In the genomic region with DNA sequence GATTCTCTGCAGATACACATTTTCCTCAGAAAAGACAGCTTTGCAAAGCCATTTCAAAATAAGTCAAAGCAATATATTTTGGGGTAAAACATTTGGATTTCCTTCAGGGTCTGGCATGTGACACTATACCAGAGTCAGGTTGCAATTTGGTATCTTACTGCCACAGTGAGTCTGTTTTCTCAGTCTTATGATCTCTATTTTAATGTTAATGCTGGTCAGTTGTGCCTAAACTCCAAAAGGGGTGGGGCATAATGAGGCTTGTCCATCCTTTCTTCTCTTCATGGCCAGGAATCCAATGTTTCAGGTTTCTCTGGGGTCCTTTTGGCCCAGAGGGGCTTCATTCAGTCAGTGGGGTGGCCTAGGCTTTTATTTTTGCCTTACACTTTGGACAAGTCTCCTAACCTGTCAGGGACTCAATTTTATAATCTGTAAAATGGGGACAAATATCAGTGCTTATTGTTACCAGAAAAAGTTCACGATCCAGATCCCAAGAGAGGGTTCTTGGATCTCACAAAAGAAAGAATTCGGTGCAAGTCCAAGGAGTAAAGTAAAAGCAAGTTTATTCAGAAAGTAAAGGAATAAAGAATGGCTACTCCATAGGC, we compare ENCODE assay signal across 24 cellular contexts.
"Had no signal": no experiment of that assay in that cellular context is flagged by ENCODE, and none has a peak within 500 bp of the region (broad histone marks: within the 10 kb centered on the region; RNA-seq: fewer than 3 reads in every experiment).

No MANE protein-coding gene starts in this region.

- H3K27me3 Mint-ChIP-seq: activated CD4-positive, alpha-beta memory T cell treated with anti-CD3 and anti-CD28 coated beads for 36 hours; activated CD4-positive, alpha-beta T cell treated with anti-CD3 and anti-CD28 coated beads, Interleukin-2, amount 10 ng/mL, durations not matched to agents 7 days and 5 days; activated T-helper 17 cell treated with anti-CD3 and anti-CD28 coated beads, Interleukin-2, amount 50 U/mL, for 72 hours; central memory CD8-positive, alpha-beta T cell; T-helper 17 cell had no signal

- H3K36me3 Mint-ChIP-seq: activated CD4-positive, alpha-beta memory T cell treated with anti-CD3 and anti-CD28 coated beads for 36 hours; activated naive CD8-positive, alpha-beta T cell had no signal

- H3K4me3 Mint-ChIP-seq: activated CD4-positive, alpha-beta memory T cell treated with anti-CD3 and anti-CD28 coated beads for 36 hours; activated CD4-positive, alpha-beta T cell treated with anti-CD3 and anti-CD28 coated beads, Interleukin-2, amount 10 ng/mL, durations not matched to agents 7 days and 5 days; activated naive CD4-positive, alpha-beta T cell treated with anti-CD3 and anti-CD28 coated beads for 36 hours; activated naive CD8-positive, alpha-beta T cell; activated T-cell treated with anti-CD3 and anti-CD28 coated beads, Interleukin-2, amount 50 U/mL, for 4 hours; activated T-helper 17 cell treated with anti-CD3 and anti-CD28 coated beads, Interleukin-2, amount 50 U/mL, for 72 hours; brain; central memory CD8-positive, alpha-beta T cell; T-helper 17 cell had no signal

- H3K27ac Mint-ChIP-seq: activated CD4-positive, alpha-beta memory T cell treated with anti-CD3 and anti-CD28 coated beads for 36 hours; activated CD4-positive, alpha-beta T cell treated with anti-CD3 and anti-CD28 coated beads, Interleukin-2, amount 10 ng/mL, durations not matched to agents 7 days and 5 days; activated naive CD4-positive, alpha-beta T cell treated with anti-CD3 and anti-CD28 coated beads for 36 hours; activated naive CD8-positive, alpha-beta T cell; activated T-helper 17 cell treated with anti-CD3 and anti-CD28 coated beads, Interleukin-2, amount 50 U/mL, for 72 hours; T-helper 17 cell had no signal

- ATAC-seq: activated T-cell treated with anti-CD3 and anti-CD28 coated beads, Interleukin-2, amount 50 U/mL, for 4 hours; activated T-helper 17 cell treated with anti-CD3 and anti-CD28 coated beads, Interleukin-2, amount 50 U/mL, for 72 hours; T-helper 17 cell had no signal

- H3K4me1 Mint-ChIP-seq: activated CD4-positive, alpha-beta T cell treated with anti-CD3 and anti-CD28 coated beads, Interleukin-2, amount 10 ng/mL, durations not matched to agents 7 days and 5 days; activated T-helper 17 cell treated with anti-CD3 and anti-CD28 coated beads, Interleukin-2, amount 50 U/mL, for 72 hours; central memory CD8-positive, alpha-beta T cell; T-helper 17 cell had no signal

- DNase-seq: activated CD4-positive, alpha-beta memory T cell treated with anti-CD3 and anti-CD28 coated beads for 36 hours; activated CD4-positive, alpha-beta T cell treated with anti-CD3 and anti-CD28 coated beads, Interleukin-2, amount 10 ng/mL, durations not matched to agents 7 days and 5 days; activated CD4-positive, CD25-positive, alpha-beta regulatory T cell; activated CD8-positive, alpha-beta memory T cell treated with anti-CD3 and anti-CD28 coated beads for 24 hours; activated gamma-delta T cell; activated naive CD4-positive, alpha-beta T cell treated with anti-CD3 and anti-CD28 coated beads for 36 hours; activated T-cell treated with anti-CD3 and anti-CD28 coated beads, Interleukin-2, amount 50 U/mL, for 4 hours; amygdala; NCI-H1092; NCI-H1417; NCI-H1694; NCI-H2029; NCI-H2107; NCI-H2171 treated with DMSO at 0.1 percent for 48 hours; NCI-H226; NCI-H526 treated with DMSO at 0.1 percent for 48 hours; NCI-H82; SIG-M5; T-helper 17 cell; T-helper 9 cell had no signal
